In genomic region chr10:45418417-45418858, GRCh38 we compare ENCODE assay signal across 9 cellular contexts. TPM values are rescaled to one million over a fixed set of nuclear protein-coding genes. Genes with fewer than 3 reads are reported as not detected.
DNase-seq lines count a peak whose midpoint lies in the region; ATAC-seq and TF ChIP-seq lines count a peak whose summit lies in the region.
"Had no signal": no experiment of that assay in that cellular context is flagged by ENCODE, and none has a peak within 500 bp of the region (broad histone marks: within the 10 kb centered on the region; RNA-seq: fewer than 3 reads in every experiment).

No MANE protein-coding gene starts in this region.

- H3K4me2 ChIP-seq in parathyroid adenoma (ENCODE audit: low read length): peak overlapping the region; percentile 67

- H3K27ac ChIP-seq in parathyroid adenoma: peak overlapping the region; percentile 53

- intact Hi-C loops in Calu3 (cut with micrococcal nuclease; ENCODE audit: unreplicated experiment): loop anchor here (1.0 kb wide), 1 partner anchor 42 kb away; no protein-coding TSS in a partner anchor
- intact Hi-C loops in posterior vena cava (cut with DNase I): no loop called here

- DNase-seq in Calu3 (no peak), NOMO-1 (lab: John Stamatoyannopoulos, UW; ENCODE audit: unreplicated experiment in 2 of 2) (peak; percentile 32 to 40), epithelial cell of proximal tubule (ENCODE audit: low read depth) (no peak), SW 1271 (lab: John Stamatoyannopoulos, UW) (no peak), SHP77 (lab: John Stamatoyannopoulos, UW) (no peak), posterior vena cava (ENCODE audit: low spot score) (no peak)

- peaks cover 3% of the 10 kb centered on the region for H3K4me1 ChIP-seq in parathyroid adenoma

- peaks cover 11% of the 10 kb centered on the region for H3K36me3 Mint-ChIP-seq in Calu3 (ENCODE audit: insufficient read depth, unreplicated experiment)

- peak overlapping the region; percentile 85 for H2AFZ ChIP-seq in parathyroid adenoma

- BruUV-seq in Calu3 (replicated peaks; lab: Mats Ljungman, UMichigan): no TSS peak

- no peaks in the 10 kb centered on the region for H3K27me3 ChIP-seq in parathyroid adenoma (ENCODE audit: control insufficient read depth, insufficient read depth, low read length)

- H3K9ac ChIP-seq in parathyroid adenoma: no peak overlapping the region

- TF ChIP-seq CTCF in Calu3 (IDR thresholded peaks at IDR 0.05; ENCODE audit: unreplicated experiment) (no peak), epithelial cell of proximal tubule (conservative IDR thresholded peaks at IDR 0.05; ENCODE audit: low read depth, low read length) (no peak), parathyroid adenoma (IDR thresholded peaks at IDR 0.05) (no peak)

- peak overlapping the region; percentile 72 for H3K4me3 Mint-ChIP-seq in Calu3 (ENCODE audit: low read depth, unreplicated experiment)

- no peaks in the 10 kb centered on the region for H3K27me3 Mint-ChIP-seq in Calu3 (ENCODE audit: unreplicated experiment)

- H3K27ac Mint-ChIP-seq in Calu3 (ENCODE audit: unreplicated experiment): peak overlapping the region; percentile 67

- no peaks in the 10 kb centered on the region for H3K79me2 ChIP-seq in parathyroid adenoma

- H3K9me3 ChIP-seq in parathyroid adenoma (ENCODE audit: control insufficient read depth, low read length): no peaks in the 10 kb centered on the region

- CTCF ChIA-PET in Calu3 (lab: Charles Lee): no interaction called here

- no peaks in the 10 kb centered on the region for H3K9me3 Mint-ChIP-seq in Calu3 (ENCODE audit: low read depth, unreplicated experiment)

- H3K4me1 Mint-ChIP-seq in Calu3 (ENCODE audit: low read depth, unreplicated experiment): peaks cover 30% of the 10 kb centered on the region

- no peaks in the 10 kb centered on the region for H3K36me3 ChIP-seq in parathyroid adenoma (ENCODE audit: control insufficient read depth, insufficient read depth, low read length)

- ATAC-seq in GM19452 (IDR thresholded peaks at IDR 0.05; ENCODE audit: unreplicated experiment): no peak

- H3K4me3 ChIP-seq in epithelial cell of proximal tubule (ENCODE audit: low read depth, low read length) (peak overlapping the region; percentile 57), parathyroid adenoma (ENCODE audit: low read depth, low read length) (peak overlapping the region; percentile 42)

RNA-seq across cellular contexts. Expression of gene ALOX5, which starts 44.4 kb away (rescaled TPM):
- total RNA-seq in Calu3 (2022) (44.9 and 57.0 TPM in 2 replicates), epithelial cell of proximal tubule (1.7 and 4.7 TPM in 2 replicates), posterior vena cava (10 to 100 TPM; 20.1 to 46.5 TPM)
- total RNA-seq: NCI-H460 had no signal

Comparison
In these comparisons a context has a peak if more than half of its experiments do, and no peak if none do; other contexts are left out.
1. DNase-seq: peak in NOMO-1 (2 of 2); none in Calu3 (single experiment), epithelial cell of proximal tubule (single experiment), SW 1271 (0 of 2), SHP77 (0 of 2) and posterior vena cava (single experiment).